Comparison of ENCODE assay signal across 11 cellular contexts in the genomic region with DNA sequence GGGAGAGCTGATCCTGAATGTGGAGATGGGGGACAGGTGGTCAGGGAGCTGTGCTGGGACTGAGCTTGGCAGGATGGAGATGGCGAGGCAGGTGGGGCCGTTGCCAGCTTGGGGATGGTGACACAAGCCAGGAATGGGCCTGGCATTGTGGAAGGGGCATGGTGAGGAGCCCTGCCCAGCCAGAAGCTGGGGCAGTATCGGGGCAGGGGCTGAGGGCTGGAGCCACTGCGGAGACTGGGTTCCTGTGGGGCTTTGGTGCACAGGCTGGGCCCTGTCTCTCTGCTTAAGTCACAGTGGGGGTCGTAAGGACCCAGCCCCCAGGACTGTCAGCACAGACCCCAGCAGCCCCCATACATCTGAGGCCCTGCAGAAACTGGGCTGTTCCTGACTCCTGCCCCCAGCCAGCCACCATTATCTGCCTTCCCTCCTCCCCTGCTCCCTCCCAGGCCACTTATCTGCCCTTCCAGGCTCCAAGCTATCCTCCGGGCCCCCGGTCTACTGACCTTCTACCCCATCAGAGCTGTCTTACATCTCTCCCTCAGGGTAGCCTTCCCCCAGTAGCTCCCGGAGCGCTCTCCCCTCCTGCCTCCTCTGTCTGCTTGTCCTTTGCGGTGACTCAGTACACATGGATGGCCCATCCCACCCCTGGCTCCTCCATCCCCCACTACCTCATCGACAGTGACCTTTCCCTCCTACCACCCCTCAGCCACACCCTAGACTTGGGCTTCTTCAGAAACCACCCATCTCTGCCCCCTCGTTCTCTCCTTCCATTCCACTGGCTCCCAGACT. TPM values are rescaled to one million over a fixed set of nuclear protein-coding genes. Genes with fewer than 3 reads are reported as not detected.
DNase-seq lines count a peak whose midpoint lies in the region; ATAC-seq and TF ChIP-seq lines count a peak whose summit lies in the region.
"Had no signal": no experiment of that assay in that cellular context is flagged by ENCODE, and none has a peak within 500 bp of the region (broad histone marks: within the 10 kb centered on the region; RNA-seq: fewer than 3 reads in every experiment).

No MANE protein-coding gene starts in this region.

- TF ChIP-seq CTCF in fibroblast of mammary gland (conservative IDR thresholded peaks at IDR 0.05; ENCODE audit: control insufficient read depth, insufficient read depth, low read depth, low read length), result no peak
- no peak for TF ChIP-seq CTCF in omental fat pad (IDR thresholded peaks at IDR 0.05)
- TF ChIP-seq CTCF in uterus (IDR thresholded peaks at IDR 0.05), result no peak

- no peaks in the 10 kb centered on the region for H3K27me3 Mint-ChIP-seq in activated naive CD8-positive, alpha-beta T cell treated with anti-CD3 and anti-CD28 coated beads, Interleukin-2, amount 10 ng/mL, durations not matched to agents 7 days and 5 days
- no peaks in the 10 kb centered on the region for H3K27me3 Mint-ChIP-seq in activated naive CD8-positive, alpha-beta T cell treated with anti-CD3 and anti-CD28 coated beads for 36 hours
- H3K27me3 Mint-ChIP-seq: activated naive CD8-positive, alpha-beta T cell had no signal

- peak overlapping the region; percentile 57 to 73 for H3K27ac ChIP-seq in uterus

- no peaks in the 10 kb centered on the region for H3K36me3 Mint-ChIP-seq in activated naive CD8-positive, alpha-beta T cell treated with anti-CD3 and anti-CD28 coated beads, Interleukin-2, amount 10 ng/mL, durations not matched to agents 7 days and 5 days
- no peaks in the 10 kb centered on the region for H3K36me3 Mint-ChIP-seq in activated naive CD8-positive, alpha-beta T cell treated with anti-CD3 and anti-CD28 coated beads for 36 hours
- H3K36me3 Mint-ChIP-seq: activated naive CD8-positive, alpha-beta T cell had no signal

- H3K4me3 ChIP-seq in fibroblast of mammary gland (ENCODE audit: control insufficient read depth, low read depth, low read length) (no peak overlapping the region), uterus (no peak overlapping the region)

- POLR2A ChIA-PET in activated naive CD8-positive, alpha-beta T cell treated with anti-CD3 and anti-CD28 coated beads, Interleukin-2, amount 10 ng/mL, durations not matched to agents 7 days and 5 days (lab: Charles Lee), result no interaction called here

- H3K4me1 Mint-ChIP-seq in activated naive CD8-positive, alpha-beta T cell treated with anti-CD3 and anti-CD28 coated beads, Interleukin-2, amount 10 ng/mL, durations not matched to agents 7 days and 5 days, result no peaks in the 10 kb centered on the region
- H3K4me1 Mint-ChIP-seq in activated naive CD8-positive, alpha-beta T cell treated with anti-CD3 and anti-CD28 coated beads for 36 hours, result no peaks in the 10 kb centered on the region

- no peaks in the 10 kb centered on the region for H3K27me3 ChIP-seq in uterus

- ATAC-seq in activated naive CD8-positive, alpha-beta T cell treated with anti-CD3 and anti-CD28 coated beads, Interleukin-2, amount 10 ng/mL, durations not matched to agents 7 days and 5 days (ENCODE audit: low read depth), result no peak
- ATAC-seq in omental fat pad (ENCODE audit: low FRiP score) (peak; percentile 57), GM21619 (IDR thresholded peaks at IDR 0.05; ENCODE audit: unreplicated experiment) (no peak)

- no peak for TF ChIP-seq POLR2A in uterus (IDR thresholded peaks at IDR 0.05)

- peak; percentile 20 for DNase-seq in activated naive CD8-positive, alpha-beta T cell treated with anti-CD3 and anti-CD28 coated beads, Interleukin-2, amount 10 ng/mL, durations not matched to agents 7 days and 5 days
- DNase-seq in activated naive CD8-positive, alpha-beta T cell treated with anti-CD3 and anti-CD28 coated beads for 36 hours, result no peak
- DNase-seq in fibroblast of mammary gland (ENCODE audit: low read depth), result peak; percentile 61
- peak; percentile 18 for DNase-seq in omental fat pad (ENCODE audit: low spot score)
- DNase-seq in uterus, result peak; percentile 36 to 40
- no peak for DNase-seq in T1000 (lab: John Stamatoyannopoulos, UW)
- DNase-seq in germinal center (ENCODE audit: low spot score), result no peak
- DNase-seq: effector CD4-positive, alpha-beta T cell; hippocampal formation had no signal

- H3K36me3 ChIP-seq in uterus, result no peaks in the 10 kb centered on the region

- no peaks in the 10 kb centered on the region for H3K9me3 Mint-ChIP-seq in activated naive CD8-positive, alpha-beta T cell treated with anti-CD3 and anti-CD28 coated beads, Interleukin-2, amount 10 ng/mL, durations not matched to agents 7 days and 5 days
- no peaks in the 10 kb centered on the region for H3K9me3 Mint-ChIP-seq in activated naive CD8-positive, alpha-beta T cell treated with anti-CD3 and anti-CD28 coated beads for 36 hours

- peaks cover 3 to 6% of the 10 kb centered on the region in 2 donors for H3K4me1 ChIP-seq in uterus

- H3K9me3 ChIP-seq in uterus, result no peaks in the 10 kb centered on the region

- intact Hi-C loops in uterus (cut with DNase I; ENCODE audit: low total_unique reads), result no loop called here

- no peak overlapping the region for H3K4me3 Mint-ChIP-seq in activated naive CD8-positive, alpha-beta T cell treated with anti-CD3 and anti-CD28 coated beads, Interleukin-2, amount 10 ng/mL, durations not matched to agents 7 days and 5 days
- no peak overlapping the region for H3K4me3 Mint-ChIP-seq in activated naive CD8-positive, alpha-beta T cell treated with anti-CD3 and anti-CD28 coated beads for 36 hours
- H3K4me3 Mint-ChIP-seq: activated naive CD8-positive, alpha-beta T cell had no signal

- no peak overlapping the region for H3K27ac Mint-ChIP-seq in activated naive CD8-positive, alpha-beta T cell treated with anti-CD3 and anti-CD28 coated beads, Interleukin-2, amount 10 ng/mL, durations not matched to agents 7 days and 5 days
- no peak overlapping the region for H3K27ac Mint-ChIP-seq in activated naive CD8-positive, alpha-beta T cell treated with anti-CD3 and anti-CD28 coated beads for 36 hours
- H3K27ac Mint-ChIP-seq: activated naive CD8-positive, alpha-beta T cell had no signal

RNA-seq across cellular contexts. Expression of gene PPIF, which starts 44.2 kb away (rescaled TPM):
- total RNA-seq in activated naive CD8-positive, alpha-beta T cell treated with anti-CD3 and anti-CD28 coated beads, Interleukin-2, amount 10 ng/mL, durations not matched to agents 7 days and 5 days, result 10 to 100 TPM; 56.9 to 57.0 TPM
- total RNA-seq in activated naive CD8-positive, alpha-beta T cell treated with anti-CD3 and anti-CD28 coated beads for 36 hours, result 100 to 1,000 TPM; 163 to 176 TPM
- total RNA-seq in omental fat pad (100 to 1,000 TPM in 2 of 4 donors, 10 to 100 TPM in 2; 34.2 to 141 (median 94.5) TPM), uterus (10 to 100 TPM in 3 of 4 donors, under 1 TPM in 1; 0.26 to 22.6 (median 12.7) TPM)

RNA-seq across cellular contexts. Expression of gene ZCCHC24, which starts 54.0 kb away (rescaled TPM):
- total RNA-seq in activated naive CD8-positive, alpha-beta T cell treated with anti-CD3 and anti-CD28 coated beads, Interleukin-2, amount 10 ng/mL, durations not matched to agents 7 days and 5 days, result 1 to 10 TPM; 2.4 to 3.2 TPM
- total RNA-seq in activated naive CD8-positive, alpha-beta T cell treated with anti-CD3 and anti-CD28 coated beads for 36 hours, result under 1 TPM; 0.78 to 0.80 TPM
- total RNA-seq in omental fat pad (10 to 100 TPM; 47.1 to 73.6 (median 55.5) TPM), uterus (100 to 1,000 TPM in 1 of 4 donors, 10 to 100 TPM in 3; 32.8 to 122 (median 37.7) TPM)

Comparison
In these comparisons a context has a peak if more than half of its experiments do, and no peak if none do; other contexts are left out.
1. DNase-seq: peak in activated naive CD8-positive, alpha-beta T cell treated with anti-CD3 and anti-CD28 coated beads, Interleukin-2, amount 10 ng/mL, durations not matched to agents 7 days and 5 days (single experiment), fibroblast of mammary gland (single experiment), omental fat pad (single experiment) and uterus (2 of 2); none in activated naive CD8-positive, alpha-beta T cell treated with anti-CD3 and anti-CD28 coated beads for 36 hours (single experiment), T1000 (single experiment) and germinal center (single experiment).
2. RNA of gene ZCCHC24, which starts 54.0 kb away (total RNA-seq): 47.1 to 73.6 TPM in omental fat pad and 32.8 to 122 TPM in uterus; 2.4 to 3.2 TPM in activated naive CD8-positive, alpha-beta T cell treated with anti-CD3 and anti-CD28 coated beads, Interleukin-2, amount 10 ng/mL, durations not matched to agents 7 days and 5 days and 0.78 to 0.80 TPM in activated naive CD8-positive, alpha-beta T cell treated with anti-CD3 and anti-CD28 coated beads for 36 hours; every median in the first group is over 4 times any median in the second.